Comparison of ENCODE assay signal across 8 cellular contexts in the genomic region with DNA sequence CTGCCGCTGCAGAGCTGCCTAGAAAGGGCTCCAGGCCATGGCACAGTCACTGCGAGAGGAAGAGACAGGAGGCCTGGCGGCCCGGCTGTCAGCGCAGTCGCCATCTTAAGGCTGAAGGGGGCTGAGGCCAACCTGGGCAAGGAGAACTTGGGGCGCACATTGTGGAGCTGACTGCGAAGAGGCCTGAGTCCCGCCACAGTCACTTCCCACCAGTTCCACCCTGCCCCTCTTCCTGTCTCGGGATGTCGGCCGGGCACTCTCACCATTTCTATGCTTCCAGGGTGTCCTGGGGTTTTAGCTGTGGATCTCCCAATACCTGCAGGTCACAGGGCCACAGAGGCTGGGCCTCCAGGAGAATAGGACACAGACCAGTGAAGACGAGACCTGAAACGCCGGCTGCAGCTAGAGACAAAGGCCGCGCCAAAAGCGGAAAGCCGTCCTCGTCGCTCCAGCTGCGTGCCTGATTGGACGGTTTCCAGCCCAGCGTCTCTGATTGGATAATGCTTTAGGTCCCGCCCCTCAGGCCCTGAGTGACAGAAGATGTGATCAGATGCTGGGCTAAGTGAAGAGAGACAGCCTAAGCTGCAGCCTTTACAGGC.
DNase-seq lines count a peak whose midpoint lies in the region; ATAC-seq and TF ChIP-seq lines count a peak whose summit lies in the region.

No MANE protein-coding gene starts in this region.

- no peak for TF ChIP-seq CTCF in GM13977 (IDR thresholded peaks at IDR 0.05; ENCODE audit: extremely low read depth, insufficient read depth, missing control alignments)

- in situ Hi-C loops in GM13977 (cut with MboI; ENCODE audit: low pct_unique_long_range_greater_than_20kb, low sequenced_read_pairs, unreplicated experiment): loop anchor here (25.0 kb wide), 1 partner anchor 701 kb away; the partner anchor contains the start of genes CILP2 and YJEFN3

- H3K27me3 Mint-ChIP-seq in activated naive CD4-positive, alpha-beta T cell treated with anti-CD3 and anti-CD28 coated beads for 36 hours (ENCODE audit: low read depth): no peaks in the 10 kb centered on the region

- DNase-seq in GM13977 (ENCODE audit: low spot score) (peak; percentile 48), RPMI7951 (ENCODE audit: low read depth) (peak; percentile 92), germinal center (ENCODE audit: low spot score) (peak; percentile 81), nucleus accumbens (lab: John Stamatoyannopoulos, UW) (peak; percentile 39 to 97 (median 84)), stromal cell of bone marrow (ENCODE audit: low read depth) (peak; percentile 77), NCI-H128 (lab: John Stamatoyannopoulos, UW; ENCODE audit: unreplicated experiment) (no peak)
- DNase-seq in activated naive CD4-positive, alpha-beta T cell treated with anti-CD3 and anti-CD28 coated beads for 36 hours: peak; percentile 97

- H3K4me1 Mint-ChIP-seq in activated naive CD4-positive, alpha-beta T cell treated with anti-CD3 and anti-CD28 coated beads for 36 hours (ENCODE audit: low read depth): peaks cover 12% of the 10 kb centered on the region

- peak overlapping the region; percentile 93 for H3K27ac Mint-ChIP-seq in activated naive CD4-positive, alpha-beta T cell treated with anti-CD3 and anti-CD28 coated beads for 36 hours

- peaks cover 34% of the 10 kb centered on the region for H3K36me3 Mint-ChIP-seq in activated naive CD4-positive, alpha-beta T cell treated with anti-CD3 and anti-CD28 coated beads for 36 hours (ENCODE audit: low read depth)

- peak; percentile 72 for ATAC-seq in HG03196 (IDR thresholded peaks at IDR 0.05; ENCODE audit: unreplicated experiment)

- peak overlapping the region; percentile 100 for H3K4me3 Mint-ChIP-seq in activated naive CD4-positive, alpha-beta T cell treated with anti-CD3 and anti-CD28 coated beads for 36 hours

- peaks cover 5% of the 10 kb centered on the region for H3K9me3 Mint-ChIP-seq in activated naive CD4-positive, alpha-beta T cell treated with anti-CD3 and anti-CD28 coated beads for 36 hours

- intact Hi-C loops in activated naive CD4-positive, alpha-beta T cell treated with anti-CD3 and anti-CD28 coated beads for 36 hours (cut with micrococcal nuclease): loop anchor here (1.0 to 5.0 kb wide), 7 partner anchors 71 to 539 kb away; partner anchors contain the start of genes ZNF486, ZNF66, ZNF682 and ZNF90

- CTCF ChIA-PET in activated naive CD4-positive, alpha-beta T cell treated with anti-CD3 and anti-CD28 coated beads for 36 hours (lab: Charles Lee): interaction anchor here (1.1 to 2.2 kb wide), 4 partner anchors 158 to 240 kb away, joined by 3 to 7 read pairs (median 3); no protein-coding TSS in a partner anchor
